ENCODE assay signal across 1 cellular context in genomic region chr10:114359041-114359952, GRCh38.
TF ChIP-seq lines count a peak whose summit lies in the region.

No MANE protein-coding gene starts in this region.

TF ChIP-seq in H1, 55 proteins besides CTCF, POLR2A, EP300 and RAD21:
- TF ChIP-seq CEBPB (IDR thresholded peaks at IDR 0.05; ENCODE audit: low read depth, low read length) = no peak
- TF ChIP-seq TEAD4 (IDR thresholded peaks at IDR 0.05; ENCODE audit: low read depth, low read length) = no peak
- TF ChIP-seq YY1 (IDR thresholded peaks at IDR 0.05; ENCODE audit: low read depth, low read length) = no peak
- no peak for TF ChIP-seq ATF3 (IDR thresholded peaks at IDR 0.05; ENCODE audit: insufficient read depth, low read depth, low read length)
- TF ChIP-seq CHD2 (IDR thresholded peaks at IDR 0.05; ENCODE audit: low read length) = no peak
- TF ChIP-seq EZH2 (IDR thresholded peaks at IDR 0.05; ENCODE audit: low read depth, low read length, severe bottlenecking) = no peak
- no peak for TF ChIP-seq SP2 (IDR thresholded peaks at IDR 0.05; ENCODE audit: low read length)
- no peak for TF ChIP-seq CTBP2 (IDR thresholded peaks at IDR 0.05; ENCODE audit: borderline replicate concordance, insufficient read depth, insufficient read length, low read length)
- no peak for TF ChIP-seq KDM1A (IDR thresholded peaks at IDR 0.05; ENCODE audit: borderline replicate concordance, low read length)
- no peak for TF ChIP-seq HDAC6 (IDR thresholded peaks at IDR 0.05; ENCODE audit: low read depth, low read length)
- TF ChIP-seq BACH1 (IDR thresholded peaks at IDR 0.05; ENCODE audit: low read length) = no peak
- no peak for TF ChIP-seq BCL11A (IDR thresholded peaks at IDR 0.05; ENCODE audit: low read depth in 2 of 2, low read length in 2 of 2)
- TF ChIP-seq SP4 (IDR thresholded peaks at IDR 0.05; ENCODE audit: low read length) = no peak
- TF ChIP-seq ATF2 (IDR thresholded peaks at IDR 0.05; ENCODE audit: low read length) = no peak
- TF ChIP-seq RXRA (IDR thresholded peaks at IDR 0.05; ENCODE audit: insufficient read depth, low read depth, low read length) = no peak
